In genomic region chr12:96044017-96044985, GRCh38 we compare ENCODE assay signal across 11 cellular contexts. TPM values are rescaled to one million over a fixed set of nuclear protein-coding genes. Genes with fewer than 3 reads are reported as not detected.
A peak's percentile ranks its signal among the peaks of the same experiment; 100 is the strongest.
DNase-seq lines count a peak whose midpoint lies in the region; TF ChIP-seq lines count a peak whose summit lies in the region.
"Had no signal": no experiment of that assay in that cellular context is flagged by ENCODE, and none has a peak within 500 bp of the region (broad histone marks: within the 10 kb centered on the region; RNA-seq: fewer than 3 reads in every experiment).

No MANE protein-coding gene starts in this region.

- no peaks in the 10 kb centered on the region for H3K4me1 ChIP-seq in uterus

- H3K27ac Mint-ChIP-seq in chondrocyte (ENCODE audit: unreplicated experiment), result peak overlapping the region; percentile 79
- H3K27ac Mint-ChIP-seq: GM23338, nephron had no signal

- peaks cover 39% of the 10 kb centered on the region for H3K4me1 Mint-ChIP-seq in chondrocyte (ENCODE audit: low read depth)

- in situ Hi-C loops in GM13977 (cut with MboI; ENCODE audit: low pct_unique_long_range_greater_than_20kb, low sequenced_read_pairs, unreplicated experiment), result no loop called here

- CTCF ChIA-PET in GM10248 (lab: Yijun Ruan, JAX), result no interaction called here

- peak; percentile 66 for DNase-seq in EL
- DNase-seq in NAMALWA (ENCODE audit: low spot score), result peak; percentile 22
- no peak for DNase-seq in chondrocyte (ENCODE audit: low spot score)
- peak; percentile 43 for DNase-seq in non-pigmented ciliary epithelial cell (ENCODE audit: low read depth)
- no peak for DNase-seq in GM13977 (ENCODE audit: low spot score)
- no peak for DNase-seq in GM10248 (ENCODE audit: extremely low spot score)
- DNase-seq in DMS53 (lab: John Stamatoyannopoulos, UW), result no peak
- DNase-seq in uterus, result no peak
- DNase-seq: amygdala had no signal

- H3K9me3 ChIP-seq in uterus, result no peaks in the 10 kb centered on the region

- intact Hi-C loops in uterus (cut with DNase I; ENCODE audit: low total_unique reads), result no loop called here

- no peaks in the 10 kb centered on the region for H3K9me3 Mint-ChIP-seq in chondrocyte (ENCODE audit: low read depth)
- H3K9me3 Mint-ChIP-seq: GM23338, nephron had no signal

- no peak overlapping the region for H3K27ac ChIP-seq in uterus

- TF ChIP-seq CTCF in chondrocyte (IDR thresholded peaks at IDR 0.05), result no peak
- TF ChIP-seq CTCF in GM13977 (IDR thresholded peaks at IDR 0.05; ENCODE audit: extremely low read depth, insufficient read depth, missing control alignments), result no peak
- TF ChIP-seq CTCF in GM10248 (IDR thresholded peaks at IDR 0.05; ENCODE audit: control extremely low read depth, extremely low read depth, low read depth, missing control alignments), result no peak
- no peak for TF ChIP-seq CTCF in uterus (IDR thresholded peaks at IDR 0.05)

- no peaks in the 10 kb centered on the region for H3K36me3 ChIP-seq in uterus

- no peak for TF ChIP-seq POLR2A in uterus (IDR thresholded peaks at IDR 0.05)

- no peaks in the 10 kb centered on the region for H3K27me3 ChIP-seq in uterus

- peak overlapping the region; percentile 10 for H3K4me3 Mint-ChIP-seq in chondrocyte (ENCODE audit: unreplicated experiment)
- H3K4me3 Mint-ChIP-seq: GM23338, nephron had no signal

- no peaks in the 10 kb centered on the region for H3K27me3 Mint-ChIP-seq in chondrocyte (ENCODE audit: low read depth)

- H3K4me3 ChIP-seq in uterus, result no peak overlapping the region
- H3K4me3 ChIP-seq: GM23338 had no signal

- H3K36me3 Mint-ChIP-seq in chondrocyte (ENCODE audit: low read depth), result no peaks in the 10 kb centered on the region

- POLR2A ChIA-PET in GM10248 (lab: Yijun Ruan, JAX), result no interaction called here

RNA-seq across cellular contexts. Expression of gene LTA4H, which starts 8.9 kb away (rescaled TPM):
- total RNA-seq in chondrocyte (52.7 to 59.7 TPM (median 55.0 TPM) in 3 replicates), uterus (100 to 1,000 TPM in 1 of 4 donors, 10 to 100 TPM in 3; 52.9 to 121 (median 70.9) TPM)

RNA-seq across cellular contexts. Expression of gene HAL, which starts 48.2 kb away (rescaled TPM):
- total RNA-seq in chondrocyte (0.10 to 0.92 TPM (median 0.28 TPM) in 3 replicates), uterus (1 to 10 TPM in 1 of 4 donors, under 1 TPM in 1, not detected in 2; 0.29 to 1.1 TPM)

Comparison
In these comparisons a context has a peak if more than half of its experiments do, and no peak if none do; other contexts are left out.
1. DNase-seq: peak in EL (single experiment), NAMALWA (single experiment) and non-pigmented ciliary epithelial cell (single experiment); none in chondrocyte (single experiment), GM13977 (single experiment), GM10248 (single experiment), DMS53 (single experiment) and uterus (0 of 2).